Comparison of ENCODE assay signal across 23 cellular contexts in the genomic region with DNA sequence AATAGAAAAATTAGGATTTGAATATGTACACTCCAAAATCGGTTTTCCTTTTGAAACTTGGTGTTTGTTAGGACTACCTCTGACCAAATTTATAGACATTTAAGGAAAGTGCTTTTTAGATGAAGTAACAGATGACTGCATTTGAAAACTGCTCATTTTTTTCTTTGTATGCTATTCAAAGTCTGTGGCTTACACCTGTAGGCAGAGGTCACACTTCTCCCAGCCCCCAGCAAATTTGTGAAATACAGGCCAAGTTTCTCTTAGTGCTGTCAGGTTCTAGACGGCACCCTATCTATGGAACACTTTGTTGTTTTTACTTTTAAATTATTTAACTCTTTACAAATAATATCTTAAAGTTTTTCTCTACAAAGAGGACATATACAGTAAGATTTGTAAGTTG.
"Had no signal": no experiment of that assay in that cellular context is flagged by ENCODE, and none has a peak within 500 bp of the region (broad histone marks: within the 10 kb centered on the region; RNA-seq: fewer than 3 reads in every experiment).

No MANE protein-coding gene starts in this region.

- H3K9me3 ChIP-seq: MG63, Peyer's patch, SJCRH30 had no signal

- H2AFZ ChIP-seq: PC-9 had no signal

- H3K4me1 ChIP-seq: Peyer's patch, SJCRH30 had no signal

- H3K4me3 ChIP-seq: MG63, PC-9, Peyer's patch, SJCRH30 had no signal

- H3K27ac ChIP-seq: PC-9, Peyer's patch, SJCRH30 had no signal

- ATAC-seq: Right ventricle myocardium inferior, SK-N-SH treated with all-trans-retinoic acid at 6 μM for 48 hours had no signal

- DNase-seq: Karpas-422, KG1, MG63, NCI-H1092, NCI-H1105 treated with DMSO at 0.1 percent for 48 hours, NCI-H1417 treated with DMSO at 0.1 percent for 48 hours, NCI-H146, NCI-H1694 treated with DMSO at 0.1 percent for 48 hours, NCI-H1930, NCI-H2081, NCI-H2107, NCI-H2227 treated with DMSO at 0.1 percent for 48 hours, NCI-H524, NCI-H69, NCI-H774, OCI-M1, PC-9, Peyer's patch, SHP77 treated with DMSO at 0.1 percent for 48 hours, SJCRH30, T-helper 1 cell had no signal

- H3K36me3 ChIP-seq: MG63, Peyer's patch, SJCRH30 had no signal

- H3K4me2 ChIP-seq: PC-9 had no signal
